9 cellular contexts compared by ENCODE assay signal in genomic region chr11:11263238-11264030, GRCh38.
DNase-seq lines count a peak whose midpoint lies in the region; ATAC-seq, FAIRE-seq and TF ChIP-seq lines count a peak whose summit lies in the region.
"Had no signal": no experiment of that assay in that cellular context is flagged by ENCODE, and none has a peak within 500 bp of the region (broad histone marks: within the 10 kb centered on the region; RNA-seq: fewer than 3 reads in every experiment).

No MANE protein-coding gene starts in this region.

- 16% methylated on average over 8 of the region's 8 CpGs for WGBS in GM12878 (ENCODE audit: insufficient coverage, insufficient replicate concordance, low lambda C conversion rate, missing lambda C conversion rate)

- CTCF ChIA-PET in GM12878 (lab: Yijun Ruan, JAX) = interaction anchor here (0.7 to 7.7 kb wide), 7 partner anchors 11 to 236 kb away, joined by 3 to 70 read pairs (median 9); no protein-coding TSS in a partner anchor
- CTCF ChIA-PET in CD4-positive, alpha-beta T cell (lab: Charles Lee) = no interaction called here

- no peaks in the 10 kb centered on the region for H3K36me3 Mint-ChIP-seq in nephron progenitor cell (ENCODE audit: low read depth)
- H3K36me3 Mint-ChIP-seq in CD4-positive, alpha-beta T cell (ENCODE audit: low read depth) = no peaks in the 10 kb centered on the region

- no peak overlapping the region for H3K4me3 ChIP-seq in GM12878
- H3K4me3 ChIP-seq: ovary had no signal

- no peak overlapping the region for H3K4me2 ChIP-seq in GM12878 (ENCODE audit: control insufficient read depth, insufficient read depth)

- in situ Hi-C loops in GM12878 (cut with MboI) = no loop called here

- intact Hi-C loops in GM12878 (cut with micrococcal nuclease; ENCODE audit: unreplicated experiment) = loop anchor here (5.0 kb wide), 1 partner anchor 331 kb away; no protein-coding TSS in a partner anchor
- intact Hi-C loops in CD4-positive, alpha-beta T cell (cut with DNase I, micrococcal nuclease) = loop anchor here in 1 of 2 experiments (2.0 to 10.0 kb wide), 3 partner anchors 59 to 469 kb away; no protein-coding TSS in a partner anchor

- H3K9me3 ChIP-seq in GM12878 (replicated peaks; ENCODE audit: control insufficient read depth, insufficient read depth, low read length) = no peaks in the 10 kb centered on the region
- no peaks in the 10 kb centered on the region for H3K9me3 ChIP-seq in CD4-positive, alpha-beta T cell (ENCODE audit: control insufficient read depth, low read length)
- H3K9me3 ChIP-seq: ovary had no signal

- H3K9ac ChIP-seq in GM12878 (ENCODE audit: control insufficient read depth, insufficient read depth, low read length) = no peak overlapping the region

- SMC1A ChIA-PET in GM12878 (lab: Charles Lee; ENCODE audit: uncharacterized antibody, unreplicated experiment) = interaction anchor here (0.6 to 3.6 kb wide), 8 partner anchors 16 to 454 kb away, joined by 3 to 12 read pairs (median 7); partner anchors contain the start of gene EIF4G2

- H3K27me3 Mint-ChIP-seq in nephron progenitor cell (ENCODE audit: low read depth, poor library complexity) = peaks cover 10% of the 10 kb centered on the region
- peaks cover 13% of the 10 kb centered on the region for H3K27me3 Mint-ChIP-seq in CD4-positive, alpha-beta T cell

- TF ChIP-seq EP300 in GM12878 (IDR thresholded peaks at IDR 0.05; ENCODE audit: borderline replicate concordance in 1 of 2, control insufficient read depth in 1 of 2, low read depth in 2 of 2, low read length in 2 of 2) = no peak

- no peaks in the 10 kb centered on the region; a peak in 1 of 4 replicates for H3K27me3 ChIP-seq in GM12878 (replicated peaks in 1 of 2; ENCODE audit: control insufficient read depth in 2 of 2, insufficient read depth in 2 of 2, low read length in 1 of 2)
- no peaks in the 10 kb centered on the region for H3K27me3 ChIP-seq in CD4-positive, alpha-beta T cell (ENCODE audit: control insufficient read depth, insufficient read depth, low read length)
- H3K27me3 ChIP-seq: ovary had no signal

- no peak overlapping the region for H2AFZ ChIP-seq in GM12878 (ENCODE audit: control insufficient read depth, low read depth, low read length)

- no peaks in the 10 kb centered on the region; a peak in 1 of 4 replicates for H3K36me3 ChIP-seq in GM12878 (ENCODE audit: control insufficient read depth in 2 of 2, insufficient read depth in 2 of 2, low read length in 1 of 2)
- H3K36me3 ChIP-seq: ovary had no signal

- BruUV-seq in GM12878 (replicated peaks; lab: Mats Ljungman, UMichigan) = no TSS peak

- H3K79me2 ChIP-seq in GM12878 (ENCODE audit: control insufficient read depth, insufficient read depth, low read length) = no peaks in the 10 kb centered on the region

- H3K4me3 Mint-ChIP-seq in nephron progenitor cell = no peak overlapping the region
- H3K4me3 Mint-ChIP-seq in CD4-positive, alpha-beta T cell = no peak overlapping the region

- DNase-seq in GM12892 (ENCODE audit: insufficient read length) = no peak
- DNase-seq in NCI-H2029 treated with DMSO at 0.1 percent for 48 hours (lab: John Stamatoyannopoulos, UW) = peak; percentile 53
- no peak for DNase-seq in GM12878 (ENCODE audit: low read depth, low spot score)
- peak; percentile 61 for DNase-seq in nephron progenitor cell
- no peak for DNase-seq in CD4-positive, alpha-beta T cell
- DNase-seq: activated T-cell treated with anti-CD3 and anti-CD28 coated beads, Interleukin-2, amount 50 U/mL, for 48 hours; ovary had no signal

- RAD21 ChIA-PET in GM12878 (lab: Charles Lee; ENCODE audit: unreplicated experiment) = interaction anchor here (0.7 to 2.5 kb wide), 7 partner anchors 33 to 235 kb away, joined by 3 to 10 read pairs (median 3); no protein-coding TSS in a partner anchor

- no peak overlapping the region for H3K27ac ChIP-seq in GM12878 (ENCODE audit: control insufficient read depth, insufficient read depth)
- H3K27ac ChIP-seq in CD4-positive, alpha-beta T cell (ENCODE audit: low read depth, low read length) = no peak overlapping the region
- H3K27ac ChIP-seq: ovary had no signal

- TF ChIP-seq RAD21 in GM12878 (IDR thresholded peaks at IDR 0.05; ENCODE audit: insufficient read depth, low read depth, low read length) = no peak

- FAIRE-seq in GM12892 (lab: Jason Lieb, UNC) (peak; percentile 9), GM12878 (lab: Jason Lieb, UNC) (no peak)

- TF ChIP-seq POLR2A in GM12892 (IDR thresholded peaks at IDR 0.05; ENCODE audit: low read depth, low read length) (no peak), GM12878 (IDR thresholded peaks at IDR 0.05; ENCODE audit: low read depth, low read length) (no peak)

- no peaks in the 10 kb centered on the region for H3K9me3 Mint-ChIP-seq in nephron progenitor cell
- no peaks in the 10 kb centered on the region for H3K9me3 Mint-ChIP-seq in CD4-positive, alpha-beta T cell

- peaks cover 41% of the 10 kb centered on the region for H3K4me1 Mint-ChIP-seq in nephron progenitor cell
- no peaks in the 10 kb centered on the region for H3K4me1 Mint-ChIP-seq in CD4-positive, alpha-beta T cell (ENCODE audit: low read depth)

- ATAC-seq in GM12878 (no peak), HG03039 (IDR thresholded peaks at IDR 0.05; ENCODE audit: unreplicated experiment) (no peak), GM21723 (IDR thresholded peaks at IDR 0.05; ENCODE audit: unreplicated experiment) (no peak)
- no peak for ATAC-seq in CD4-positive, alpha-beta T cell (ENCODE audit: poor library complexity)

- no peak for TF ChIP-seq CTCF in GM12878 (IDR thresholded peaks at IDR 0.05 in 2 of 3, conservative IDR thresholded peaks at IDR 0.05 in 1 of 3; ENCODE audit: control insufficient read depth in 2 of 3, extremely low read depth in 1 of 3, insufficient read depth in 1 of 3, low read depth in 3 of 3, low read length in 3 of 3)
- TF ChIP-seq CTCF in nephron progenitor cell (IDR thresholded peaks at IDR 0.05) = no peak
- no peak for TF ChIP-seq CTCF in CD4-positive, alpha-beta T cell (IDR thresholded peaks at IDR 0.05)

- H3K27ac Mint-ChIP-seq in nephron progenitor cell = no peak overlapping the region
- no peak overlapping the region for H3K27ac Mint-ChIP-seq in CD4-positive, alpha-beta T cell

- H4K20me1 ChIP-seq in GM12878 (ENCODE audit: control insufficient read depth, insufficient read depth) = no peaks in the 10 kb centered on the region

- POLR2A ChIA-PET in GM12878 (lab: Charles Lee) = interaction anchor here (1.0 to 1.1 kb wide), 2 partner anchors 29 to 455 kb away, joined by 3 read pairs; partner anchors contain the start of gene EIF4G2
- POLR2A ChIA-PET in CD4-positive, alpha-beta T cell (lab: Charles Lee) = no interaction called here

- peaks cover 17% of the 10 kb centered on the region for H3K4me1 ChIP-seq in GM12878 (ENCODE audit: control insufficient read depth, insufficient read depth, low read length)

TF ChIP-seq in GM12878, 131 proteins besides CTCF, POLR2A, EP300 and RAD21:
- TF ChIP-seq HCFC1 (IDR thresholded peaks at IDR 0.05; ENCODE audit: low read length) = no peak
- TF ChIP-seq PBX3 (IDR thresholded peaks at IDR 0.05; ENCODE audit: insufficient replicate concordance, low read depth, low read length) = peak; percentile 9
- TF ChIP-seq MEF2B (IDR thresholded peaks at IDR 0.05; ENCODE audit: partially characterized antibody, poor library complexity, severe bottlenecking) = no peak
- TF ChIP-seq NRF1 (conservative IDR thresholded peaks at IDR 0.05; ENCODE audit: low read depth, low read length) = no peak
- peak; percentile 67; the same call in 1 of the 2 replicates for TF ChIP-seq PKNOX1 (IDR thresholded peaks at IDR 0.05)
- TF ChIP-seq SUZ12 (IDR thresholded peaks at IDR 0.05; ENCODE audit: unreplicated experiment) = no peak
TF ChIP-seq in GM12878: peak in this region for 2.

Comparison
In these comparisons a context has a peak if more than half of its experiments do, and no peak if none do; other contexts are left out.
1. DNase-seq: peak in NCI-H2029 treated with DMSO at 0.1 percent for 48 hours (single experiment) and nephron progenitor cell (single experiment); none in GM12892 (single experiment), GM12878 (single experiment) and CD4-positive, alpha-beta T cell (0 of 10).